In the genomic region with DNA sequence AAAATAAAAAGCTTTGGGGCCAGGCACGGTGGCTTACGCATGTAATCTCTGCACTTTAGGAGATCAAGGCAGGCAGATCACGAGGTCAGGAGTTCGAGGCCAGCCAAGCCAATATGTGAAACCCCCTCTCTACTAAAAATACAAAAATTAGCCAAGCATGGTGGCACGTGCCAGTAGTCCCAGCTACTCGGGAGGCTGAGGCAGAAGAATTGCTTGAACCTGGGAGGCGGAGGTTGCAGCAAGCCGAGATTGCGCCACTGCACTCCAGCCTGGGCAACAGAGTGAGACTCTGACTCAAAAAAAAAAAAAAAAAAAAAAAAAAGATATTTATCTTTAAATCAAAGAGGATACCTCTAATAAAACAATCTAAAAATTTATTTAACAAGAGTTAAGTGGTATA, we compare ENCODE assay signal across 3 cellular contexts.
TF ChIP-seq lines count a peak whose summit lies in the region.

No MANE protein-coding gene starts in this region.

TF ChIP-seq in WTC11, 78 proteins besides CTCF, POLR2A, EP300 and RAD21:
- TF ChIP-seq ZNF121 (CRISPR knock-in tag; IDR thresholded peaks at IDR 0.05) = peak; percentile 65

TF ChIP-seq in K562, 482 proteins besides CTCF, POLR2A, EP300 and RAD21:
- TF ChIP-seq ZNF121 (CRISPR knock-in tag; conservative IDR thresholded peaks at IDR 0.05) = 0 out of 2 replicates have a peak, but pooled peaks have one; percentile 4

TF ChIP-seq in HepG2, 621 proteins besides CTCF, POLR2A, EP300 and RAD21:
- peak; percentile 73; the same call in 1 of the 2 replicates for TF ChIP-seq ZNF121 (CRISPR knock-in tag; IDR thresholded peaks at IDR 0.05)
